ENCODE assay signal across 1 cellular context in the genomic region with DNA sequence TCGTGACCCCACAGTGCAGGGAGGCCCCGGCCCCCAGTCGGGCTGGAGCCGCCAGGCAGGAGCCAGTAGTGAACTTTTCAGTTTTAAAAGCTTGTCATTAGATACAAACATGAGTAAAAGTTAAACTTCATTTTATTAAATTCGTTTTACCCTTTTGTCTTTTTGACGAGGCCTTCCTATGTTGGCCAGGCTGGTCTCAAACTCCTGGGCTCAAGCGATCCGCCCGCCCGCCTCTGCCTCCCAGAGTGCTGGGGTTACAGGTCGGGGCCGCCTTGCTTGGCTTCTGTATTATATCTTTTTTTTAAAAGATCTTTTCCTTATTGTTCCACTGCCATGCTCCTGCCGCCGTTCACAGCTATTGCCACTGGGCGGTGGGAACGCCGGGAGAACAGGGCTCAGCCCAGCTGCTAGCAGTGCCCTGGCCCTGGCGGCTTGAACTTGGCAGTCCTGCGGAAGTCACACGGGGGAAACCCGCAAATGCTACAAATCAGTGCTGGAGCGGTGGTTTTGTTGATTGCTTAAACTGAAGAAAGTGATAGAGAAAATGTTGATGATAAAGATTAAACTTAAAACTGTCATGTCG.
TF ChIP-seq lines count a peak whose summit lies in the region.

No MANE protein-coding gene starts in this region.

TF ChIP-seq in K562, 482 proteins besides CTCF, POLR2A, EP300 and RAD21:
- TF ChIP-seq ZNF316 (IDR thresholded peaks at IDR 0.05) (peak; percentile 37), ZNF133 (CRISPR knock-in tag; IDR thresholded peaks at IDR 0.05) (no peak), L3MBTL2 (IDR thresholded peaks at IDR 0.05) (peak; percentile 22; the same call in 1 of the 2 replicates), KDM1A (IDR thresholded peaks at IDR 0.05) (peak in 1 of 2 experiments; percentile 51; a peak in 1 of 4 replicates), PRPF4 (IDR thresholded peaks at IDR 0.05; ENCODE audit: insufficient read depth, low read depth, low read length, poor library complexity, severe bottlenecking) (peak; percentile 14), C11orf30 (IDR thresholded peaks at IDR 0.05; ENCODE audit: low read depth) (peak; percentile 10; the same call in 1 of the 2 replicates), KDM4B (IDR thresholded peaks at IDR 0.05; ENCODE audit: borderline replicate concordance in 2 of 2, low read depth in 1 of 2) (peak in 1 of 2 experiments; percentile 27; a peak in 1 of 4 replicates), TGIF2 (CRISPR knock-in tag; IDR thresholded peaks at IDR 0.05) (peak; percentile 13; the same call in 1 of the 2 replicates), NRF1 (conservative IDR thresholded peaks at IDR 0.05 in 1 of 2, IDR thresholded peaks at IDR 0.05 in 1 of 2) (peak in 1 of 2 experiments; percentile 7; a peak in 2 of 4 replicates), NR2C2 (CRISPR knock-in tag; IDR thresholded peaks at IDR 0.05) (no peak), NR2C2 (tag; IDR thresholded peaks at IDR 0.05) (peak; percentile 26; the same call in 1 of the 2 replicates), ZSCAN29 (IDR thresholded peaks at IDR 0.05) (peak; percentile 2; the same call in 1 of the 2 replicates), MTF1 (CRISPR knock-in tag; IDR thresholded peaks at IDR 0.05; ENCODE audit: borderline replicate concordance) (no peak), ARNT (IDR thresholded peaks at IDR 0.05) (peak in 1 of 2 experiments; percentile 45; a peak in 1 of 4 replicates), ELF1 (tag; IDR thresholded peaks at IDR 0.05) (no peak)
- TF ChIP-seq, protein P1, sequence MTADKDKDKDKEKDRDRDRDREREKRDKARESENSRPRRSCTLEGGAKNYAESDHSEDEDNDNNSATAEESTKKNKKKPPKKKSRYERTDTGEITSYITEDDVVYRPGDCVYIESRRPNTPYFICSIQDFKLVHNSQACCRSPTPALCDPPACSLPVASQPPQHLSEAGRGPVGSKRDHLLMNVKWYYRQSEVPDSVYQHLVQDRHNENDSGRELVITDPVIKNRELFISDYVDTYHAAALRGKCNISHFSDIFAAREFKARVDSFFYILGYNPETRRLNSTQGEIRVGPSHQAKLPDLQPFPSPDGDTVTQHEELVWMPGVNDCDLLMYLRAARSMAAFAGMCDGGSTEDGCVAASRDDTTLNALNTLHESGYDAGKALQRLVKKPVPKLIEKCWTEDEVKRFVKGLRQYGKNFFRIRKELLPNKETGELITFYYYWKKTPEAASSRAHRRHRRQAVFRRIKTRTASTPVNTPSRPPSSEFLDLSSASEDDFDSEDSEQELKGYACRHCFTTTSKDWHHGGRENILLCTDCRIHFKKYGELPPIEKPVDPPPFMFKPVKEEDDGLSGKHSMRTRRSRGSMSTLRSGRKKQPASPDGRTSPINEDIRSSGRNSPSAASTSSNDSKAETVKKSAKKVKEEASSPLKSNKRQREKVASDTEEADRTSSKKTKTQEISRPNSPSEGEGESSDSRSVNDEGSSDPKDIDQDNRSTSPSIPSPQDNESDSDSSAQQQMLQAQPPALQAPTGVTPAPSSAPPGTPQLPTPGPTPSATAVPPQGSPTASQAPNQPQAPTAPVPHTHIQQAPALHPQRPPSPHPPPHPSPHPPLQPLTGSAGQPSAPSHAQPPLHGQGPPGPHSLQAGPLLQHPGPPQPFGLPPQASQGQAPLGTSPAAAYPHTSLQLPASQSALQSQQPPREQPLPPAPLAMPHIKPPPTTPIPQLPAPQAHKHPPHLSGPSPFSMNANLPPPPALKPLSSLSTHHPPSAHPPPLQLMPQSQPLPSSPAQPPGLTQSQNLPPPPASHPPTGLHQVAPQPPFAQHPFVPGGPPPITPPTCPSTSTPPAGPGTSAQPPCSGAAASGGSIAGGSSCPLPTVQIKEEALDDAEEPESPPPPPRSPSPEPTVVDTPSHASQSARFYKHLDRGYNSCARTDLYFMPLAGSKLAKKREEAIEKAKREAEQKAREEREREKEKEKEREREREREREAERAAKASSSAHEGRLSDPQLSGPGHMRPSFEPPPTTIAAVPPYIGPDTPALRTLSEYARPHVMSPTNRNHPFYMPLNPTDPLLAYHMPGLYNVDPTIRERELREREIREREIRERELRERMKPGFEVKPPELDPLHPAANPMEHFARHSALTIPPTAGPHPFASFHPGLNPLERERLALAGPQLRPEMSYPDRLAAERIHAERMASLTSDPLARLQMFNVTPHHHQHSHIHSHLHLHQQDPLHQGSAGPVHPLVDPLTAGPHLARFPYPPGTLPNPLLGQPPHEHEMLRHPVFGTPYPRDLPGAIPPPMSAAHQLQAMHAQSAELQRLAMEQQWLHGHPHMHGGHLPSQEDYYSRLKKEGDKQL (CRISPR knock-in tag; IDR thresholded peaks at IDR 0.05; ENCODE audit: borderline replicate concordance), result 0 out of 2 replicates have a peak, but pooled peaks have one; percentile 31
- TF ChIP-seq, protein P2, sequence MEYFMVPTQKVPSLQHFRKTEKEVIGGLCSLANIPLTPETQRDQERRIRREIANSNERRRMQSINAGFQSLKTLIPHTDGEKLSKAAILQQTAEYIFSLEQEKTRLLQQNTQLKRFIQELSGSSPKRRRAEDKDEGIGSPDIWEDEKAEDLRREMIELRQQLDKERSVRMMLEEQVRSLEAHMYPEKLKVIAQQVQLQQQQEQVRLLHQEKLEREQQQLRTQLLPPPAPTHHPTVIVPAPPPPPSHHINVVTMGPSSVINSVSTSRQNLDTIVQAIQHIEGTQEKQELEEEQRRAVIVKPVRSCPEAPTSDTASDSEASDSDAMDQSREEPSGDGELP (CRISPR knock-in tag; IDR thresholded peaks at IDR 0.05; ENCODE audit: borderline replicate concordance), result peak; percentile 55; the same call in 1 of the 2 replicates
- TF ChIP-seq, protein P3, sequence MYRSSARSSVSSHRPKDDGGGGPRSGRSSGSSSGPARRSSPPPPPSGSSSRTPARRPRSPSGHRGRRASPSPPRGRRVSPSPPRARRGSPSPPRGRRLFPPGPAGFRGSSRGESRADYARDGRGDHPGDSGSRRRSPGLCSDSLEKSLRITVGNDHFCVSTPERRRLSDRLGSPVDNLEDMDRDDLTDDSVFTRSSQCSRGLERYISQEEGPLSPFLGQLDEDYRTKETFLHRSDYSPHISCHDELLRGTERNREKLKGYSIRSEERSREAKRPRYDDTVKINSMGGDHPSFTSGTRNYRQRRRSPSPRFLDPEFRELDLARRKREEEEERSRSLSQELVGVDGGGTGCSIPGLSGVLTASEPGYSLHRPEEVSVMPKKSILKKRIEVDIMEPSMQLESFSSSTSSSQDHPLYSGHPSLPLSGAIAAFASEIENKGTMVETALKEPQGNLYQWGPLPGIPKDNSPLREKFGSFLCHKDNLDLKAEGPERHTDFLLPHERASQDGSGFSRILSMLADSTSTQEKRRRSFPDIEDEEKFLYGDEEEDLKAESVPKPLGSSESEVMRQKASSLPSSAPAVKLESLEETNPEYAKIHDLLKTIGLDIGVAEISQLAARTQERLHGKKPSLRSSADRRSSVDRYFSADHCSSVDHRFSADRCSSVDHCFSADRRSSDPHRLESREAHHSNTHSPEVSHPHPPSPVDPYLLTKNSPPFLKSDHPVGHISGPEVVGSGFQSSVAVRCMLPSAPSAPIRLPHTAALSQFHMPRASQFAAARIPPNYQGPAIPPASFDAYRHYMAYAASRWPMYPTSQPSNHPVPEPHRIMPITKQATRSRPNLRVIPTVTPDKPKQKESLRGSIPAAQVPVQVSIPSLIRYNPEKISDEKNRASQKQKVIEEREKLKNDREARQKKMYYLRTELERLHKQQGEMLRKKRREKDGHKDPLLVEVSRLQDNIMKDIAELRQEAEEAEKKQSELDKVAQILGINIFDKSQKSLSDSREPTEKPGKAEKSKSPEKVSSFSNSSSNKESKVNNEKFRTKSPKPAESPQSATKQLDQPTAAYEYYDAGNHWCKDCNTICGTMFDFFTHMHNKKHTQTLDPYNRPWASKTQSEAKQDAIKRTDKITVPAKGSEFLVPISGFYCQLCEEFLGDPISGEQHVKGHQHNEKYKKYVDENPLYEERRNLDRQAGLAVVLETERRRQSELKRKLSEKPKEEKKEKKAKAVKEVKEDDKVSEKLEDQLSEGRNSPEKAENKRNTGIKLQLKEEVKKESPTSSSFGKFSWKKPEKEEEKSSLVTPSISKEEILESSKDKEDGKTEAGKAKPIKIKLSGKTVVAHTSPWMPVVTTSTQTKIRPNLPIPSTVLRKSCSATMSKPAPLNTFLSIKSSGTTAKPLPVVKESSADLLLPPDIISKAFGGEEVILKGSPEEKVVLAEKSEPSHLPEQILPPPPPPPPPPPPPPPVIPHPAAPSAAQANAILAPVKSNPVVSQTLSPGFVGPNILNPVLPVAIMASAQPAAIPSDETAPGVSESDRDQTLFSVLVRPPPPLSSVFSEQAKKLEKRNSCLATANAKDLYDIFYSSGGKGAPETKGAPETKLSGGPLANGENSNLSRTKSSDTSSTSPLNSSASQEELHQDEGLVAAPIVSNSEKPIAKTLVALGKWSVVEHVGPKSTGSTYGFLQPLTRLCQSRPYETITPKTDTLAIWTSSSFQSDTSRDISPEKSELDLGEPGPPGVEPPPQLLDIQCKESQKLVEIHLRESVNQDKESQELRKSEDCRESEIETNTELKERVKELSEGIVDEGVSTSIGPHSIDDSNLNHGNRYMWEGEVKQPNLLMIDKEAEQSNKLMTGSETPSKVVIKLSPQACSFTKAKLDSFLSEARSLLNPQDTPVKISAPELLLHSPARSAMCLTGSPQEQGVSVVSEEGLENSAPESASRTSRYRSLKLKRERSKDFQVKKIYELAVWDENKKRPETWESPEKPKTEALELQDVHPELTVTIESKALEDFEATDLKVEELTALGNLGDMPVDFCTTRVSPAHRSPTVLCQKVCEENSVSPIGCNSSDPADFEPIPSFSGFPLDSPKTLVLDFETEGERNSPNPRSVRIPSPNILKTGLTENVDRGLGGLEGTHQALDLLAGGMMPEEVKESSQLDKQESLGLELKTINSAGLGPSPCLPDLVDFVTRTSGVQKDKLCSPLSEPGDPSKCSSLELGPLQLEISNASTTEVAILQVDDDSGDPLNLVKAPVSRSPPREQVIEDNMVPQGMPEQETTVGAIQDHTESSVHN (IDR thresholded peaks at IDR 0.05; ENCODE audit: borderline replicate concordance in 1 of 2, low read depth in 1 of 2), result no peak
- TF ChIP-seq, protein P4, sequence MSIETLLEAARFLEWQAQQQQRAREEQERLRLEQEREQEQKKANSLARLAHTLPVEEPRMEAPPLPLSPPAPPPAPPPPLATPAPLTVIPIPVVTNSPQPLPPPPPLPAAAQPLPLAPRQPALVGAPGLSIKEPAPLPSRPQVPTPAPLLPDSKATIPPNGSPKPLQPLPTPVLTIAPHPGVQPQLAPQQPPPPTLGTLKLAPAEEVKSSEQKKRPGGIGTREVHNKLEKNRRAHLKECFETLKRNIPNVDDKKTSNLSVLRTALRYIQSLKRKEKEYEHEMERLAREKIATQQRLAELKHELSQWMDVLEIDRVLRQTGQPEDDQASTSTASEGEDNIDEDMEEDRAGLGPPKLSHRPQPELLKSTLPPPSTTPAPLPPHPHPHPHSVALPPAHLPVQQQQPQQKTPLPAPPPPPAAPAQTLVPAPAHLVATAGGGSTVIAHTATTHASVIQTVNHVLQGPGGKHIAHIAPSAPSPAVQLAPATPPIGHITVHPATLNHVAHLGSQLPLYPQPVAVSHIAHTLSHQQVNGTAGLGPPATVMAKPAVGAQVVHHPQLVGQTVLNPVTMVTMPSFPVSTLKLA (conservative IDR thresholded peaks at IDR 0.05), result 0 out of 4 replicates have a peak, but pooled peaks of 1 of the 2 experiments have one; percentile 6
- TF ChIP-seq, protein P5, sequence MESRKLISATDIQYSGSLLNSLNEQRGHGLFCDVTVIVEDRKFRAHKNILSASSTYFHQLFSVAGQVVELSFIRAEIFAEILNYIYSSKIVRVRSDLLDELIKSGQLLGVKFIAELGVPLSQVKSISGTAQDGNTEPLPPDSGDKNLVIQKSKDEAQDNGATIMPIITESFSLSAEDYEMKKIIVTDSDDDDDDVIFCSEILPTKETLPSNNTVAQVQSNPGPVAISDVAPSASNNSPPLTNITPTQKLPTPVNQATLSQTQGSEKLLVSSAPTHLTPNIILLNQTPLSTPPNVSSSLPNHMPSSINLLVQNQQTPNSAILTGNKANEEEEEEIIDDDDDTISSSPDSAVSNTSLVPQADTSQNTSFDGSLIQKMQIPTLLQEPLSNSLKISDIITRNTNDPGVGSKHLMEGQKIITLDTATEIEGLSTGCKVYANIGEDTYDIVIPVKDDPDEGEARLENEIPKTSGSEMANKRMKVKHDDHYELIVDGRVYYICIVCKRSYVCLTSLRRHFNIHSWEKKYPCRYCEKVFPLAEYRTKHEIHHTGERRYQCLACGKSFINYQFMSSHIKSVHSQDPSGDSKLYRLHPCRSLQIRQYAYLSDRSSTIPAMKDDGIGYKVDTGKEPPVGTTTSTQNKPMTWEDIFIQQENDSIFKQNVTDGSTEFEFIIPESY (CRISPR knock-in tag; IDR thresholded peaks at IDR 0.05), result peak; percentile 80
